ENCODE assay signal across 1 cellular context in the genomic region with DNA sequence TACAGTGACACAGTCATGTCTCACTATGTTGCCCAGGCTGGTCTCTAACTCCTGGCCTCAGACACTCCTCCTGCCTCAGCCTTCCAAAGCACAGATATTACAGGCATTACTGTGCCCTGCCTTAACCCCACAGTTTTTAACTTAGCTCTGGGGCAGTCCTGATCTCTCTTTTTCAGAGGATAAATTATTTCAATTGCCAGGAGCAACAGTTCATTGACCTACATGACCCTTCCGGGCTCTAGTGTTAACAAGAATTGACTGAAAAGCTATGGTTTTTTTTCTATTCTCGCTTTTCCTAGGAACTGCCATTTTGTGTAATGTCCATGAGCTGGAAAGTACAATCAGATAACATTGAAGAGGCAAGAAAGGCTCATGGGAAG.
TF ChIP-seq lines count a peak whose summit lies in the region.

No MANE protein-coding gene starts in this region.

TF ChIP-seq in IMR-90, 13 proteins besides CTCF, POLR2A, EP300 and RAD21 (continued from another document):
- no peak for TF ChIP-seq FOS (IDR thresholded peaks at IDR 0.05; ENCODE audit: low read depth, low read length)
